In the genomic region with DNA sequence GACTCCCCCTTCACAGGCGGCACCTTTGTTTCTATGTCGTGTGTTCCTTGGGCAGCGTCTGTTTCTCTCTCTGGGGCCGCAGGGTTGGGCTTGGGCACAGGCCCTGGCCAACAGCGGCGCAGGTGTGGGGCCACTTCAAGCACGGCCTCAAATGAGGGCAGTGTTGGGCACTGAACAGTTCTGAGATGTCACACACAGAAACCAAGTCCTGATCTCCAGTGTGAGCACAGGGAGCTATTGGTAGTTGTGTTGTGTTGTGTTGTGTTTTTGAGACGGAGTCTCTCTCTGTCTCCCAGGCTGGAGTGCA, we compare ENCODE assay signal across 13 cellular contexts. TPM values are rescaled to one million over a fixed set of nuclear protein-coding genes. Genes with fewer than 3 reads are reported as not detected.
DNase-seq lines count a peak whose midpoint lies in the region; ATAC-seq and TF ChIP-seq lines count a peak whose summit lies in the region.
"Had no signal": no experiment of that assay in that cellular context is flagged by ENCODE, and none has a peak within 500 bp of the region (broad histone marks: within the 10 kb centered on the region; RNA-seq: fewer than 3 reads in every experiment).

No MANE protein-coding gene starts in this region.

- H3K9me3 Mint-ChIP-seq in activated CD4-positive, alpha-beta T cell treated with anti-CD3 and anti-CD28 coated beads for 36 hours (ENCODE audit: low read depth): no peaks in the 10 kb centered on the region
- peaks cover 2% of the 10 kb centered on the region for H3K9me3 Mint-ChIP-seq in activated CD8-positive, alpha-beta T cell treated with anti-CD3 and anti-CD28 coated beads for 36 hours
- H3K9me3 Mint-ChIP-seq: memory B cell had no signal

- H3K27ac ChIP-seq in iPS-20b (ENCODE audit: low read length) (peak overlapping the region; percentile 65), skeletal muscle tissue (ENCODE audit: low read depth, low read length) (peak overlapping the region; percentile 46), colonic mucosa (no peak overlapping the region)
- H3K27ac ChIP-seq: breast epithelium had no signal

- peak overlapping the region; percentile 24 for H3K27ac Mint-ChIP-seq in activated CD4-positive, alpha-beta T cell treated with anti-CD3 and anti-CD28 coated beads for 36 hours
- peak overlapping the region; percentile 72 for H3K27ac Mint-ChIP-seq in activated CD8-positive, alpha-beta T cell treated with anti-CD3 and anti-CD28 coated beads for 36 hours
- H3K27ac Mint-ChIP-seq: memory B cell had no signal

- no peak for ATAC-seq in activated CD4-positive, alpha-beta T cell treated with anti-CD3 and anti-CD28 coated beads for 36 hours
- no peak for ATAC-seq in activated CD8-positive, alpha-beta T cell treated with anti-CD3 and anti-CD28 coated beads for 36 hours

- peaks cover 23% of the 10 kb centered on the region for H3K36me3 Mint-ChIP-seq in activated CD4-positive, alpha-beta T cell treated with anti-CD3 and anti-CD28 coated beads for 36 hours (ENCODE audit: low read depth)
- peaks cover 23% of the 10 kb centered on the region for H3K36me3 Mint-ChIP-seq in activated CD8-positive, alpha-beta T cell treated with anti-CD3 and anti-CD28 coated beads for 36 hours (ENCODE audit: low read depth)

- H3K4me1 ChIP-seq in iPS-20b (ENCODE audit: insufficient read depth, low read length) (peaks cover 18% of the 10 kb centered on the region), skeletal muscle tissue (ENCODE audit: control insufficient read depth in 3 of 3, insufficient read depth in 3 of 3, low read length in 3 of 3) (peaks cover 32 to 61% (median 38%) of the 10 kb centered on the region in 3 donors), colonic mucosa (peaks cover 14% of the 10 kb centered on the region)
- H3K4me1 ChIP-seq: breast epithelium had no signal

- H3K27me3 ChIP-seq in iPS-20b (ENCODE audit: insufficient read depth, low read length) (no peaks in the 10 kb centered on the region), skeletal muscle tissue (ENCODE audit: control insufficient read depth in 3 of 3, insufficient read depth in 3 of 3, low read length in 3 of 3) (no peaks in the 10 kb centered on the region), colonic mucosa (no peaks in the 10 kb centered on the region)
- H3K27me3 ChIP-seq: breast epithelium had no signal

- no peak for TF ChIP-seq CTCF in activated CD8-positive, alpha-beta T cell treated with anti-CD3 and anti-CD28 coated beads for 36 hours (IDR thresholded peaks at IDR 0.05)
- TF ChIP-seq CTCF in colonic mucosa (IDR thresholded peaks at IDR 0.05): no peak

- H3K9me3 ChIP-seq in iPS-20b (ENCODE audit: insufficient read depth, low read depth, low read length): no peaks in the 10 kb centered on the region
- H3K9me3 ChIP-seq in skeletal muscle tissue (ENCODE audit: control insufficient read depth in 3 of 3, low read length in 3 of 3): no peaks in the 10 kb centered on the region
- H3K9me3 ChIP-seq in colonic mucosa: no peaks in the 10 kb centered on the region
- H3K9me3 ChIP-seq: breast epithelium had no signal

- peaks cover 87% of the 10 kb centered on the region for H3K4me1 Mint-ChIP-seq in activated CD4-positive, alpha-beta T cell treated with anti-CD3 and anti-CD28 coated beads for 36 hours
- H3K4me1 Mint-ChIP-seq in activated CD8-positive, alpha-beta T cell treated with anti-CD3 and anti-CD28 coated beads for 36 hours (ENCODE audit: low read depth): peaks cover 91% of the 10 kb centered on the region

- H3K4me3 ChIP-seq in iPS-20b (ENCODE audit: low read length) (no peak overlapping the region), skeletal muscle tissue (ENCODE audit: low read length in 3 of 3) (peak overlapping the region in 1 of 3 donors; percentile 13), colonic mucosa (no peak overlapping the region)
- H3K4me3 ChIP-seq: breast epithelium had no signal

- no peaks in the 10 kb centered on the region for H3K27me3 Mint-ChIP-seq in activated CD4-positive, alpha-beta T cell treated with anti-CD3 and anti-CD28 coated beads for 36 hours
- no peaks in the 10 kb centered on the region for H3K27me3 Mint-ChIP-seq in activated CD8-positive, alpha-beta T cell treated with anti-CD3 and anti-CD28 coated beads for 36 hours
- H3K27me3 Mint-ChIP-seq: memory B cell had no signal

- no peak overlapping the region for H3K9ac ChIP-seq in iPS-20b (ENCODE audit: low read depth, low read length)
- H3K9ac ChIP-seq in skeletal muscle tissue (ENCODE audit: low read depth in 1 of 3, low read length in 3 of 3): peak overlapping the region; percentile 10 to 62 (median 45)
- no peak overlapping the region for H3K9ac ChIP-seq in colonic mucosa (ENCODE audit: low read depth in 2 of 2, low read length in 2 of 2)

- POLR2A ChIA-PET in activated CD4-positive, alpha-beta T cell treated with anti-CD3 and anti-CD28 coated beads for 36 hours (lab: Charles Lee): no interaction called here
- POLR2A ChIA-PET in activated CD8-positive, alpha-beta T cell treated with anti-CD3 and anti-CD28 coated beads for 36 hours (lab: Charles Lee): interaction anchor here (1.1 to 1.5 kb wide), 4 partner anchors 12 to 84 kb away, joined by 3 read pairs; no protein-coding TSS in a partner anchor

- H3K36me3 ChIP-seq in iPS-20b (ENCODE audit: insufficient read depth, low read depth, low read length) (0 out of 2 replicates have a peak, but pooled peaks cover 6% of the 10 kb centered on the region), skeletal muscle tissue (ENCODE audit: control insufficient read depth in 3 of 3, insufficient read depth in 3 of 3, low read length in 3 of 3) (no peaks in the 10 kb centered on the region), colonic mucosa (no peaks in the 10 kb centered on the region)
- H3K36me3 ChIP-seq: breast epithelium had no signal

- CTCF ChIA-PET in activated CD4-positive, alpha-beta T cell treated with anti-CD3 and anti-CD28 coated beads for 36 hours (lab: Charles Lee): no interaction called here
- CTCF ChIA-PET in activated CD8-positive, alpha-beta T cell treated with anti-CD3 and anti-CD28 coated beads for 36 hours (lab: Charles Lee): no interaction called here

- intact Hi-C loops in activated CD4-positive, alpha-beta T cell treated with anti-CD3 and anti-CD28 coated beads for 36 hours (cut with DNase I, micrococcal nuclease): no loop called here
- intact Hi-C loops in activated CD8-positive, alpha-beta T cell treated with anti-CD3 and anti-CD28 coated beads for 36 hours (cut with micrococcal nuclease): no loop called here
- intact Hi-C loops in colonic mucosa (cut with DNase I): no loop called here

- no peak overlapping the region for H3K4me3 Mint-ChIP-seq in activated CD4-positive, alpha-beta T cell treated with anti-CD3 and anti-CD28 coated beads for 36 hours
- H3K4me3 Mint-ChIP-seq in activated CD8-positive, alpha-beta T cell treated with anti-CD3 and anti-CD28 coated beads for 36 hours: no peak overlapping the region
- H3K4me3 Mint-ChIP-seq: memory B cell had no signal

- DNase-seq in activated CD4-positive, alpha-beta T cell treated with anti-CD3 and anti-CD28 coated beads for 36 hours: no peak
- no peak for DNase-seq in activated CD4-positive, alpha-beta T cell treated with anti-CD3 and anti-CD28 coated beads for 4 hours
- DNase-seq in activated CD8-positive, alpha-beta T cell treated with anti-CD3 and anti-CD28 coated beads for 36 hours: no peak
- DNase-seq in SIG-M5 treated with dmso at 0.1 percent for 504 hours (lab: John Stamatoyannopoulos, UW; ENCODE audit: unreplicated experiment) (no peak), colonic mucosa (no peak)
- no peak for DNase-seq in stimulated activated CD4-positive, alpha-beta T cell treated with anti-CD3 and anti-CD28 coated beads, Interleukin-2, amount 100 ng/mL, for 48 hours
- DNase-seq: NCI-H2081 treated with DMSO at 0.1 percent for 48 hours, NCI-H748 treated with DMSO at 0.1 percent for 48 hours, small intestine had no signal

RNA-seq across cellular contexts. Expression of a gene that starts 42.7 kb away (rescaled TPM):
- total RNA-seq in activated CD4-positive, alpha-beta T cell treated with anti-CD3 and anti-CD28 coated beads for 36 hours: 100 to 1,000 TPM; 123 to 139 TPM
- 100 to 1,000 TPM; 132 to 136 TPM for total RNA-seq in activated CD8-positive, alpha-beta T cell treated with anti-CD3 and anti-CD28 coated beads for 36 hours
- 19.8 TPM for total RNA-seq in skeletal muscle tissue
- 100 to 1,000 TPM; 102 to 145 TPM for total RNA-seq in colonic mucosa

Comparison
In these comparisons a context has a peak if more than half of its experiments do, and no peak if none do; other contexts are left out.
1. H3K9ac ChIP-seq: peak in skeletal muscle tissue (3 of 3); none in iPS-20b (single experiment) and colonic mucosa (0 of 2).